14 cellular contexts compared by ENCODE assay signal in the genomic region with DNA sequence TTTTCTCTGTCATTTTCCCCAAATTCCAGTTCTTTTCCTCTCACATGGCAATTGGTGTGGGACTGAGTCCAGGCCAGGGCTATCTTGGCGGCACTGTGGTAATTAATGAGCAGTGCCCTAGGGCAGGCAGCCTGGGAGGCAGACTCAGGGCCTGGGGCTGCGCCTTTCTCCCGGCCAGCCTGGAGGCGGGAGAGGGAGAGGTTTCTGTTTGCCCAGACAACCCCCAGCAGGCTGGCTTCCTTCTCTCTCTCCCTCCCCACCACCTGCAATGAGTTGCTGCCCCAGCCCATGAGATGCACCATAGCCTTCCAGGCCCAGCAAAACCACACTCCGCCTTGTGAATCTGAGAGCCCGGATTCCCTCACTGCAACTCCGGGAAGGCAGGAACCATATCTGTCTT. TPM values are rescaled to one million over a fixed set of nuclear protein-coding genes. Genes with fewer than 3 reads are reported as not detected.
A peak's percentile ranks its signal among the peaks of the same experiment; 100 is the strongest.
DNase-seq lines count a peak whose midpoint lies in the region; ATAC-seq and TF ChIP-seq lines count a peak whose summit lies in the region.
"Had no signal": no experiment of that assay in that cellular context is flagged by ENCODE, and none has a peak within 500 bp of the region (broad histone marks: within the 10 kb centered on the region; RNA-seq: fewer than 3 reads in every experiment).

No MANE protein-coding gene starts in this region.

- no peaks in the 10 kb centered on the region for H3K9me3 ChIP-seq in HEK293 (ENCODE audit: control insufficient read depth, insufficient read depth, low read depth, low read length)
- H3K9me3 ChIP-seq: ascending aorta had no signal

- H3K27ac ChIP-seq in HEK293 (ENCODE audit: extremely low read depth, low read depth, low read length) = no peak overlapping the region
- H3K27ac ChIP-seq: ascending aorta had no signal

- peaks cover 1% of the 10 kb centered on the region for H3K9me3 Mint-ChIP-seq in activated T-helper 17 cell treated with anti-CD3 and anti-CD28 coated beads, Interleukin-2, amount 50 U/mL, for 72 hours
- no peaks in the 10 kb centered on the region for H3K9me3 Mint-ChIP-seq in naive thymus-derived CD8-positive, alpha-beta T cell
- H3K9me3 Mint-ChIP-seq: type B pancreatic cell had no signal

- CTCF ChIA-PET in HEK293 (lab: Yijun Ruan, JAX) = no interaction called here

- peak overlapping the region; percentile 79 for H3K27ac Mint-ChIP-seq in activated T-helper 17 cell treated with anti-CD3 and anti-CD28 coated beads, Interleukin-2, amount 50 U/mL, for 72 hours
- H3K27ac Mint-ChIP-seq in naive thymus-derived CD8-positive, alpha-beta T cell = peak overlapping the region; percentile 97 to 100 (median 100)
- H3K27ac Mint-ChIP-seq: nephron progenitor cell, type B pancreatic cell had no signal

- no peak for ATAC-seq in activated T-helper 17 cell treated with anti-CD3 and anti-CD28 coated beads, Interleukin-2, amount 50 U/mL, for 72 hours (replicated peaks)
- no peak for ATAC-seq in naive thymus-derived CD8-positive, alpha-beta T cell
- no peak for ATAC-seq in GM19455 (IDR thresholded peaks at IDR 0.05; ENCODE audit: unreplicated experiment)

- no peaks in the 10 kb centered on the region for H3K36me3 Mint-ChIP-seq in activated T-helper 17 cell treated with anti-CD3 and anti-CD28 coated beads, Interleukin-2, amount 50 U/mL, for 72 hours (ENCODE audit: low read depth)
- no peaks in the 10 kb centered on the region for H3K36me3 Mint-ChIP-seq in naive thymus-derived CD8-positive, alpha-beta T cell
- H3K36me3 Mint-ChIP-seq: type B pancreatic cell had no signal

- DNase-seq in DMS 273 (lab: John Stamatoyannopoulos, UW; ENCODE audit: unreplicated experiment) (peak; percentile 53), DMS 273 treated with DMSO at 0.1 percent for 48 hours (lab: John Stamatoyannopoulos, UW) (no peak), HT-29 (ENCODE audit: low spot score) (no peak), GM19238 (ENCODE audit: insufficient read length, low spot score) (no peak)
- DNase-seq in naive thymus-derived CD8-positive, alpha-beta T cell = peak in 1 of 10 donors; percentile 42
- DNase-seq: DMS53; effector CD8-positive, alpha-beta T cell; nephron progenitor cell; NK-92 treated with Interleukin-12 subunit alpha and Interleukin-12 subunit beta, amount 100 ng/mL, for 24 hours had no signal

- peaks cover 11% of the 10 kb centered on the region for H3K4me1 ChIP-seq in HEK293 (ENCODE audit: control insufficient read depth, insufficient read depth, low read length)
- H3K4me1 ChIP-seq: ascending aorta had no signal

- H3K4me3 ChIP-seq in HEK293 (ENCODE audit: low read depth, low read length) = no peak overlapping the region
- H3K4me3 ChIP-seq: ascending aorta had no signal

- H3K36me3 ChIP-seq in HEK293 (ENCODE audit: control insufficient read depth in 2 of 2, insufficient read depth in 1 of 2, low read length in 2 of 2) = no peaks in the 10 kb centered on the region
- H3K36me3 ChIP-seq: ascending aorta had no signal

- no peak for TF ChIP-seq CTCF in HEK293 (tag by site-specific recombination; IDR thresholded peaks at IDR 0.05)

- peaks cover 61% of the 10 kb centered on the region for H3K4me1 Mint-ChIP-seq in activated T-helper 17 cell treated with anti-CD3 and anti-CD28 coated beads, Interleukin-2, amount 50 U/mL, for 72 hours
- peaks cover 57 to 92% (median 85%) of the 10 kb centered on the region in 4 donors for H3K4me1 Mint-ChIP-seq in naive thymus-derived CD8-positive, alpha-beta T cell

- POLR2A ChIA-PET in HEK293 (lab: Yijun Ruan, JAX) = no interaction called here
- POLR2A ChIA-PET in naive thymus-derived CD8-positive, alpha-beta T cell (lab: Charles Lee) = interaction anchor here (4.5 to 10.5 kb wide), 3 partner anchors 11 to 45 kb away, joined by 36 to 330 read pairs (median 54); partner anchors contain the start of gene CCDC167

- H3K4me3 Mint-ChIP-seq in activated T-helper 17 cell treated with anti-CD3 and anti-CD28 coated beads, Interleukin-2, amount 50 U/mL, for 72 hours = peak overlapping the region; percentile 70
- H3K4me3 Mint-ChIP-seq in naive thymus-derived CD8-positive, alpha-beta T cell = peak overlapping the region; percentile 71 to 97 (median 92)
- H3K4me3 Mint-ChIP-seq: nephron progenitor cell, type B pancreatic cell had no signal

- no peaks in the 10 kb centered on the region for H3K27me3 Mint-ChIP-seq in activated T-helper 17 cell treated with anti-CD3 and anti-CD28 coated beads, Interleukin-2, amount 50 U/mL, for 72 hours
- H3K27me3 Mint-ChIP-seq in naive thymus-derived CD8-positive, alpha-beta T cell = no peaks in the 10 kb centered on the region

TF ChIP-seq in HEK293, 187 proteins besides CTCF, POLR2A, EP300 and RAD21:
- no peak for TF ChIP-seq PRDM1 (tag by site-specific recombination; IDR thresholded peaks at IDR 0.05)
- peak; percentile 74 for TF ChIP-seq GLIS1 (tag by site-specific recombination; IDR thresholded peaks at IDR 0.05)

RNA-seq across cellular contexts. Expression of gene CCDC167, which starts 15.1 kb away (rescaled TPM):
- total RNA-seq in activated T-helper 17 cell treated with anti-CD3 and anti-CD28 coated beads, Interleukin-2, amount 50 U/mL, for 72 hours = 10 to 100 TPM; 39.2 to 78.5 TPM
- 10 to 100 TPM; 17.9 TPM for total RNA-seq in naive thymus-derived CD8-positive, alpha-beta T cell
- polyA plus RNA-seq in naive thymus-derived CD8-positive, alpha-beta T cell = 10 to 100 TPM; 64.3 to 74.7 (median 69.3) TPM
- total RNA-seq in HT-29 (2014; rRNA removed; shearing (Covaris generic)) = 29.9 and 35.7 TPM in 2 replicates
